ENCODE assay signal across 18 cellular contexts in genomic region chr4:4347585-4347984, GRCh38. TPM values are rescaled to one million over a fixed set of nuclear protein-coding genes. Genes with fewer than 3 reads are reported as not detected.
DNase-seq lines count a peak whose midpoint lies in the region; ATAC-seq and TF ChIP-seq lines count a peak whose summit lies in the region.
"Had no signal": no experiment of that assay in that cellular context is flagged by ENCODE, and none has a peak within 500 bp of the region (broad histone marks: within the 10 kb centered on the region; RNA-seq: fewer than 3 reads in every experiment).

No MANE protein-coding gene starts in this region.

- peak overlapping the region; percentile 34 for H3K27ac ChIP-seq in DOHH2 (ENCODE audit: low read depth, low read length)
- H3K27ac ChIP-seq: A549, C4-2B, PC-9, SJSA1 had no signal

- no peaks in the 10 kb centered on the region for H3K9me2 ChIP-seq in DOHH2 (replicated peaks; ENCODE audit: control insufficient read depth, low read length)

- peaks cover 32% of the 10 kb centered on the region for H3K4me1 Mint-ChIP-seq in activated naive CD4-positive, alpha-beta T cell treated with anti-CD3 and anti-CD28 coated beads, Interleukin-2, amount 10 ng/mL, durations not matched to agents 7 days and 5 days
- H3K4me1 Mint-ChIP-seq in T-helper 17 cell: peaks cover 15% of the 10 kb centered on the region
- peaks cover 10% of the 10 kb centered on the region for H3K4me1 Mint-ChIP-seq in stimulated activated effector memory CD8-positive, alpha-beta T cell treated with anti-CD3 and anti-CD28 coated beads, Interleukin-12 subunit alpha, Interleukin-12 subunit beta, amount 100 ng/mL, for 72 hours

- no peak for DNase-seq in activated naive CD4-positive, alpha-beta T cell treated with anti-CD3 and anti-CD28 coated beads, Interleukin-2, amount 10 ng/mL, durations not matched to agents 7 days and 5 days
- DNase-seq in activated naive CD4-positive, alpha-beta T cell treated with anti-CD3 and anti-CD28 coated beads, Interleukin-2, amount 50 U/mL, for 72 hours (ENCODE audit: low spot score in 2 of 2): no peak
- DNase-seq in T-helper 17 cell (no peak), NCI-H446 treated with DMSO at 0.1 percent for 48 hours (lab: John Stamatoyannopoulos, UW) (no peak), SHP77 (lab: John Stamatoyannopoulos, UW) (no peak), omental fat pad (ENCODE audit: low spot score) (no peak)
- no peak for DNase-seq in stimulated activated effector memory CD8-positive, alpha-beta T cell treated with anti-CD3 and anti-CD28 coated beads, Interleukin-12 subunit alpha, Interleukin-12 subunit beta, amount 100 ng/mL, for 72 hours (ENCODE audit: low spot score in 2 of 2)
- DNase-seq: DMS53; KBM-7; NCI-H1092; NCI-H1694 treated with DMSO at 0.1 percent for 48 hours; NCI-H345; NK-92 treated with Interleukin-12 subunit alpha and Interleukin-12 subunit beta, amount 100 ng/mL, for 24 hours; PC-9 had no signal

- no peak overlapping the region for H3K4me3 ChIP-seq in DOHH2 (ENCODE audit: low read length)
- H3K4me3 ChIP-seq: A549, PC-9, SJSA1 had no signal

- peaks cover 61% of the 10 kb centered on the region for H3K4me1 ChIP-seq in DOHH2 (ENCODE audit: control insufficient read depth, low read length)
- H3K4me1 ChIP-seq: A549, SJSA1 had no signal

- CTCF ChIA-PET in activated naive CD4-positive, alpha-beta T cell treated with anti-CD3 and anti-CD28 coated beads, Interleukin-2, amount 10 ng/mL, durations not matched to agents 7 days and 5 days (lab: Charles Lee): no interaction called here

- H3K27me3 Mint-ChIP-seq in activated naive CD4-positive, alpha-beta T cell treated with anti-CD3 and anti-CD28 coated beads, Interleukin-2, amount 10 ng/mL, durations not matched to agents 7 days and 5 days: no peaks in the 10 kb centered on the region
- no peaks in the 10 kb centered on the region for H3K27me3 Mint-ChIP-seq in T-helper 17 cell

- H4K20me1 ChIP-seq in DOHH2 (ENCODE audit: control insufficient read depth, insufficient read depth, low read depth, low read length): no peaks in the 10 kb centered on the region

- H3K9me3 Mint-ChIP-seq in activated naive CD4-positive, alpha-beta T cell treated with anti-CD3 and anti-CD28 coated beads, Interleukin-2, amount 10 ng/mL, durations not matched to agents 7 days and 5 days: peaks cover 27% of the 10 kb centered on the region
- H3K9me3 Mint-ChIP-seq in activated naive CD4-positive, alpha-beta T cell treated with anti-CD3 and anti-CD28 coated beads, Interleukin-2, amount 50 U/mL, for 72 hours: peaks cover 0 to 7% of the 10 kb centered on the region in 2 donors
- H3K9me3 Mint-ChIP-seq in stimulated activated effector memory CD8-positive, alpha-beta T cell treated with anti-CD3 and anti-CD28 coated beads, Interleukin-12 subunit alpha, Interleukin-12 subunit beta, amount 100 ng/mL, for 72 hours: no peaks in the 10 kb centered on the region

- H3K36me3 ChIP-seq in DOHH2 (ENCODE audit: control insufficient read depth, low read length): peaks cover 6% of the 10 kb centered on the region
- H3K36me3 ChIP-seq: SJSA1 had no signal

- TF ChIP-seq CTCF in DOHH2 (IDR thresholded peaks at IDR 0.05; ENCODE audit: low read depth, low read length, poor library complexity, severe bottlenecking) (no peak), omental fat pad (IDR thresholded peaks at IDR 0.05) (no peak)

- ATAC-seq in activated naive CD4-positive, alpha-beta T cell treated with anti-CD3 and anti-CD28 coated beads, Interleukin-2, amount 50 U/mL, for 72 hours: no peak
- ATAC-seq in T-helper 17 cell (no peak), omental fat pad (ENCODE audit: low FRiP score) (no peak)
- no peak for ATAC-seq in stimulated activated effector memory CD8-positive, alpha-beta T cell treated with anti-CD3 and anti-CD28 coated beads, Interleukin-12 subunit alpha, Interleukin-12 subunit beta, amount 100 ng/mL, for 72 hours
- ATAC-seq: A549 had no signal

- no peaks in the 10 kb centered on the region for H3K79me2 ChIP-seq in DOHH2 (ENCODE audit: control insufficient read depth, low read length)

- H3K4me3 Mint-ChIP-seq in activated naive CD4-positive, alpha-beta T cell treated with anti-CD3 and anti-CD28 coated beads, Interleukin-2, amount 10 ng/mL, durations not matched to agents 7 days and 5 days: no peak overlapping the region
- no peak overlapping the region for H3K4me3 Mint-ChIP-seq in T-helper 17 cell
- no peak overlapping the region for H3K4me3 Mint-ChIP-seq in stimulated activated effector memory CD8-positive, alpha-beta T cell treated with anti-CD3 and anti-CD28 coated beads, Interleukin-12 subunit alpha, Interleukin-12 subunit beta, amount 100 ng/mL, for 72 hours

- no peaks in the 10 kb centered on the region for H3K27me3 ChIP-seq in DOHH2 (ENCODE audit: control insufficient read depth, low read length)

- peaks cover 5% of the 10 kb centered on the region; the same call in 1 of the 2 replicates for H3K9me3 ChIP-seq in DOHH2 (ENCODE audit: control insufficient read depth, insufficient read depth, low read length)
- H3K9me3 ChIP-seq in T-helper 17 cell (ENCODE audit: control insufficient read depth, low read length, poor library complexity, severe bottlenecking): no peaks in the 10 kb centered on the region
- H3K9me3 ChIP-seq: A549, SJSA1 had no signal

- H3K27ac Mint-ChIP-seq in activated naive CD4-positive, alpha-beta T cell treated with anti-CD3 and anti-CD28 coated beads, Interleukin-2, amount 10 ng/mL, durations not matched to agents 7 days and 5 days: peak overlapping the region; percentile 93
- H3K27ac Mint-ChIP-seq in activated naive CD4-positive, alpha-beta T cell treated with anti-CD3 and anti-CD28 coated beads, Interleukin-2, amount 50 U/mL, for 72 hours: no peak overlapping the region
- peak overlapping the region; percentile 12 for H3K27ac Mint-ChIP-seq in T-helper 17 cell
- H3K27ac Mint-ChIP-seq in stimulated activated effector memory CD8-positive, alpha-beta T cell treated with anti-CD3 and anti-CD28 coated beads, Interleukin-12 subunit alpha, Interleukin-12 subunit beta, amount 100 ng/mL, for 72 hours: peak overlapping the region; percentile 65

- H3K36me3 Mint-ChIP-seq in activated naive CD4-positive, alpha-beta T cell treated with anti-CD3 and anti-CD28 coated beads, Interleukin-2, amount 10 ng/mL, durations not matched to agents 7 days and 5 days: peaks cover 27% of the 10 kb centered on the region
- H3K36me3 Mint-ChIP-seq in activated naive CD4-positive, alpha-beta T cell treated with anti-CD3 and anti-CD28 coated beads, Interleukin-2, amount 50 U/mL, for 72 hours: peaks cover 5 to 9% of the 10 kb centered on the region in 2 donors
- no peaks in the 10 kb centered on the region for H3K36me3 Mint-ChIP-seq in T-helper 17 cell (ENCODE audit: low read depth)
- no peaks in the 10 kb centered on the region for H3K36me3 Mint-ChIP-seq in stimulated activated effector memory CD8-positive, alpha-beta T cell treated with anti-CD3 and anti-CD28 coated beads, Interleukin-12 subunit alpha, Interleukin-12 subunit beta, amount 100 ng/mL, for 72 hours

- H3K4me2 ChIP-seq in DOHH2 (ENCODE audit: low read length): no peak overlapping the region
- H3K4me2 ChIP-seq: A549, PC-9 had no signal

- peaks cover 14% of the 10 kb centered on the region for H3F3A ChIP-seq in DOHH2 (ENCODE audit: control insufficient read depth, insufficient read depth)

RNA-seq across cellular contexts. Expression of gene NSG1, which starts 39.3 kb away (rescaled TPM):
- under 1 TPM; 0.25 to 0.91 TPM for total RNA-seq in activated naive CD4-positive, alpha-beta T cell treated with anti-CD3 and anti-CD28 coated beads, Interleukin-2, amount 50 U/mL, for 72 hours
- total RNA-seq in T-helper 17 cell (10 to 100 TPM; 13.1 to 50.9 TPM), omental fat pad (10 to 100 TPM in 1 of 4 donors, 1 to 10 TPM in 3; 1.6 to 15.3 (median 6.3) TPM)
- total RNA-seq: PC-9, SJSA1 had no signal

RNA-seq across cellular contexts. Expression of gene ZBTB49, which starts 57.5 kb away (rescaled TPM):
- 1 to 10 TPM; 3.9 to 6.0 TPM for total RNA-seq in activated naive CD4-positive, alpha-beta T cell treated with anti-CD3 and anti-CD28 coated beads, Interleukin-2, amount 50 U/mL, for 72 hours
- total RNA-seq in T-helper 17 cell (10 to 100 TPM in 1 of 2 donors, 1 to 10 TPM in 1; 7.4 to 12.9 TPM), omental fat pad (10 to 100 TPM in 1 of 4 donors, 1 to 10 TPM in 3; 3.1 to 10.7 (median 7.6) TPM)

RNA-seq across cellular contexts. Expression of gene LYAR, which starts 57.6 kb away (rescaled TPM):
- 10 to 100 TPM; 34.7 to 39.6 TPM for total RNA-seq in activated naive CD4-positive, alpha-beta T cell treated with anti-CD3 and anti-CD28 coated beads, Interleukin-2, amount 50 U/mL, for 72 hours
- 10 to 100 TPM; 14.6 to 18.2 TPM for total RNA-seq in T-helper 17 cell
- 10 to 100 TPM; 13.1 to 40.7 (median 15.5) TPM for total RNA-seq in omental fat pad

Comparison
In these comparisons a context has a peak if more than half of its experiments do, and no peak if none do; other contexts are left out.
1. H3K27ac Mint-ChIP-seq: peak in activated naive CD4-positive, alpha-beta T cell treated with anti-CD3 and anti-CD28 coated beads, Interleukin-2, amount 10 ng/mL, durations not matched to agents 7 days and 5 days (single experiment), T-helper 17 cell (single experiment) and stimulated activated effector memory CD8-positive, alpha-beta T cell treated with anti-CD3 and anti-CD28 coated beads, Interleukin-12 subunit alpha, Interleukin-12 subunit beta, amount 100 ng/mL, for 72 hours (single experiment); none in activated naive CD4-positive, alpha-beta T cell treated with anti-CD3 and anti-CD28 coated beads, Interleukin-2, amount 50 U/mL, for 72 hours (0 of 2).